ENCODE assay signal across 19 cellular contexts in genomic region chr18:31611511-31611910, GRCh38. TPM values are rescaled to one million over a fixed set of nuclear protein-coding genes. Genes with fewer than 3 reads are reported as not detected.
DNase-seq lines count a peak whose midpoint lies in the region; ATAC-seq and TF ChIP-seq lines count a peak whose summit lies in the region.
"Had no signal": no experiment of that assay in that cellular context is flagged by ENCODE, and none has a peak within 500 bp of the region (broad histone marks: within the 10 kb centered on the region; RNA-seq: fewer than 3 reads in every experiment).

No MANE protein-coding gene starts in this region.

- peak; percentile 85 for ATAC-seq in Right ventricle myocardium superior (ENCODE audit: poor library complexity)
- no peak; the same call in 2 of the 3 replicates for ATAC-seq in GM23338

- no peak overlapping the region for H3K4me3 ChIP-seq in GM23338
- H3K4me3 ChIP-seq in endodermal cell (ENCODE audit: low read length) = no peak overlapping the region
- H3K4me3 ChIP-seq in smooth muscle cell = no peak overlapping the region
- H3K4me3 ChIP-seq: HAP-1, MG63, Peyer's patch, SJCRH30 had no signal

- H3K9me3 ChIP-seq in endodermal cell (ENCODE audit: control insufficient read depth, low read length) = no peaks in the 10 kb centered on the region
- H3K9me3 ChIP-seq in smooth muscle cell (replicated peaks; ENCODE audit: low read depth) = no peaks in the 10 kb centered on the region
- H3K9me3 ChIP-seq: HAP-1, MG63, Peyer's patch, SJCRH30 had no signal

- H3K9me3 Mint-ChIP-seq in GM23338 (no peaks in the 10 kb centered on the region), endodermal cell (no peaks in the 10 kb centered on the region)
- H3K9me3 Mint-ChIP-seq: CD4-positive, CD25-positive, alpha-beta regulatory T cell had no signal

- H3K36me3 Mint-ChIP-seq in GM23338 (ENCODE audit: low read depth) (no peaks in the 10 kb centered on the region), endodermal cell (ENCODE audit: low read depth) (no peaks in the 10 kb centered on the region)
- H3K36me3 Mint-ChIP-seq: CD4-positive, CD25-positive, alpha-beta regulatory T cell had no signal

- no peak for DNase-seq in Right ventricle myocardium superior
- no peak for DNase-seq in cardiac septum (ENCODE audit: low spot score)
- DNase-seq in GM23338 (ENCODE audit: low spot score) = no peak
- DNase-seq in endodermal cell = peak; percentile 52
- DNase-seq in smooth muscle cell (lab: John Stamatoyannopoulos, UW; ENCODE audit: unreplicated experiment) = no peak
- no peak for DNase-seq in effector CD4-positive, alpha-beta T cell
- DNase-seq in SW480 (ENCODE audit: low spot score) = no peak
- DNase-seq: CD4-positive, CD25-positive, alpha-beta regulatory T cell; DND-41; HFFc6; MG63; NCI-H2029; NCI-H446 had no signal

- H3F3A ChIP-seq in GM23338 (replicated peaks; ENCODE audit: low read depth) = no peaks in the 10 kb centered on the region
- H3F3A ChIP-seq in smooth muscle cell (ENCODE audit: low read depth) = no peaks in the 10 kb centered on the region

- intact Hi-C loops in Right ventricle myocardium superior (cut with DNase I) = no loop called here
- intact Hi-C loops in cardiac septum (cut with DNase I) = no loop called here

- H4K20me1 ChIP-seq in GM23338 (replicated peaks; ENCODE audit: insufficient read depth) (no peaks in the 10 kb centered on the region), smooth muscle cell (ENCODE audit: low read depth) (no peaks in the 10 kb centered on the region)

- peak overlapping the region; percentile 64; the same call in 1 of the 2 replicates for H2AFZ ChIP-seq in GM23338
- no peak overlapping the region for H2AFZ ChIP-seq in smooth muscle cell (ENCODE audit: low read depth)

- no peaks in the 10 kb centered on the region for H3K79me2 ChIP-seq in GM23338 (replicated peaks; ENCODE audit: insufficient read depth)
- H3K79me2 ChIP-seq in smooth muscle cell (ENCODE audit: low read depth) = no peaks in the 10 kb centered on the region

- H3K27me3 ChIP-seq in GM23338 (ENCODE audit: insufficient read depth) (no peaks in the 10 kb centered on the region), endodermal cell (ENCODE audit: control insufficient read depth, insufficient read depth, low read length, poor library complexity, severe bottlenecking) (no peaks in the 10 kb centered on the region), smooth muscle cell (ENCODE audit: low read depth) (no peaks in the 10 kb centered on the region)
- H3K27me3 ChIP-seq: MG63, Peyer's patch, SJCRH30 had no signal

- H3K27ac Mint-ChIP-seq in GM23338 (no peak overlapping the region), endodermal cell (no peak overlapping the region)
- H3K27ac Mint-ChIP-seq: CD4-positive, CD25-positive, alpha-beta regulatory T cell; HFFc6 had no signal

- no peaks in the 10 kb centered on the region for H3K9me2 ChIP-seq in GM23338 (ENCODE audit: insufficient read depth)

- H3K9ac ChIP-seq in endodermal cell (ENCODE audit: extremely low read depth, low read length, poor library complexity, severe bottlenecking) = no peak overlapping the region
- no peak overlapping the region for H3K9ac ChIP-seq in smooth muscle cell (ENCODE audit: low read depth)

- WGBS in endodermal cell (ENCODE audit: insufficient coverage in 1 of 2, insufficient read length in 1 of 2), 2 experiments = 86 to 94% methylated on average over 3 to 5 of the region's 5 CpGs
- 95% methylated on average over 5 of the region's 5 CpGs for WGBS in smooth muscle cell (ENCODE audit: low lambda C conversion rate)

- H3K4me3 Mint-ChIP-seq in GM23338 = no peak overlapping the region
- H3K4me3 Mint-ChIP-seq in endodermal cell = no peak overlapping the region
- H3K4me3 Mint-ChIP-seq: CD4-positive, CD25-positive, alpha-beta regulatory T cell; HFFc6 had no signal

- H3K27ac ChIP-seq in GM23338 (ENCODE audit: low read depth) (no peak overlapping the region), endodermal cell (ENCODE audit: low read depth, low read length) (no peak overlapping the region), smooth muscle cell (ENCODE audit: low read depth) (no peak overlapping the region)
- H3K27ac ChIP-seq: Peyer's patch, SJCRH30 had no signal

- no peak for TF ChIP-seq CTCF in GM23338 (conservative IDR thresholded peaks at IDR 0.05; ENCODE audit: low read depth in 2 of 2)
- TF ChIP-seq CTCF in endodermal cell (conservative IDR thresholded peaks at IDR 0.05) = no peak
- no peak for TF ChIP-seq CTCF in smooth muscle cell (IDR thresholded peaks at IDR 0.05; ENCODE audit: borderline replicate concordance, insufficient read depth, poor library complexity, severe bottlenecking)

- H3K36me3 ChIP-seq in GM23338 (ENCODE audit: insufficient read depth) (no peaks in the 10 kb centered on the region), endodermal cell (ENCODE audit: control insufficient read depth, insufficient read depth, low read length) (no peaks in the 10 kb centered on the region), smooth muscle cell (ENCODE audit: low read depth) (no peaks in the 10 kb centered on the region)
- H3K36me3 ChIP-seq: HAP-1, MG63, Peyer's patch, SJCRH30 had no signal

- H3K4me2 ChIP-seq in GM23338 (no peak overlapping the region), smooth muscle cell (peak overlapping the region; percentile 36)

- H3K4me1 Mint-ChIP-seq in GM23338 (peaks cover 24% of the 10 kb centered on the region; the same call in 2 of the 3 replicates), endodermal cell (peaks cover 44% of the 10 kb centered on the region)
- H3K4me1 Mint-ChIP-seq: CD4-positive, CD25-positive, alpha-beta regulatory T cell had no signal

- H3K27me3 Mint-ChIP-seq in GM23338 (ENCODE audit: insufficient read depth, low read depth, poor library complexity) (no peaks in the 10 kb centered on the region), endodermal cell (ENCODE audit: insufficient read depth) (no peaks in the 10 kb centered on the region)
- H3K27me3 Mint-ChIP-seq: CD4-positive, CD25-positive, alpha-beta regulatory T cell had no signal

- peaks cover 6% of the 10 kb centered on the region; the same call in 1 of the 2 replicates for H3K4me1 ChIP-seq in GM23338 (ENCODE audit: insufficient read depth)
- H3K4me1 ChIP-seq in endodermal cell (ENCODE audit: control insufficient read depth, insufficient read depth, low read length) = peaks cover 5% of the 10 kb centered on the region
- peaks cover 7% of the 10 kb centered on the region for H3K4me1 ChIP-seq in smooth muscle cell (ENCODE audit: low read depth)
- H3K4me1 ChIP-seq: HAP-1, Peyer's patch, SJCRH30 had no signal

TF ChIP-seq in GM23338, 12 proteins besides CTCF, POLR2A, EP300 and RAD21 (continues in another document):
- TF ChIP-seq NANOG (IDR thresholded peaks at IDR 0.05; ENCODE audit: borderline replicate concordance) (no peak), REST (IDR thresholded peaks at IDR 0.05; ENCODE audit: unreplicated experiment) (no peak), CREB1 (CRISPR knock-in tag; IDR thresholded peaks at IDR 0.05; ENCODE audit: low read depth) (no peak)

RNA-seq across cellular contexts. Expression of gene TTR, which starts 19.8 kb away (rescaled TPM):
- total RNA-seq in Right ventricle myocardium superior (not detected), cardiac septum (not detected), endodermal cell (not detected), smooth muscle cell (not detected in 2 replicates)
- total RNA-seq in GM23338 (2014; rRNA removed; shearing (Covaris generic)) = not detected in 2 replicates
- polyA plus RNA-seq in GM23338 (2016; fragmentation: Nextera tagmentation; extraction: Ambion mirVana) (not detected in 2 replicates), smooth muscle cell (2.1 and 2.6 TPM in 2 replicates)
- 13.7 TPM for polyA plus RNA-seq in endodermal cell (2013, experiment 1 of 2)
- 9.0 TPM for polyA plus RNA-seq in endodermal cell (2013, experiment 2 of 2)
- total RNA-seq: A172; CD4-positive, CD25-positive, alpha-beta regulatory T cell; HFFc6; LHCN-M2; SJCRH30 had no signal
- polyA plus RNA-seq: BJ; CD4-positive, CD25-positive, alpha-beta regulatory T cell had no signal
